15 cellular contexts compared by ENCODE assay signal in genomic region chr14:94481468-94482131, GRCh38. TPM values are rescaled to one million over a fixed set of nuclear protein-coding genes. Genes with fewer than 3 reads are reported as not detected.
DNase-seq lines count a peak whose midpoint lies in the region; ATAC-seq, FAIRE-seq and TF ChIP-seq lines count a peak whose summit lies in the region.
"Had no signal": no experiment of that assay in that cellular context is flagged by ENCODE, and none has a peak within 500 bp of the region (broad histone marks: within the 10 kb centered on the region; RNA-seq: fewer than 3 reads in every experiment).

No MANE protein-coding gene starts in this region.

- H3K9me3 ChIP-seq in GM23248 (ENCODE audit: low read depth) (no peaks in the 10 kb centered on the region), SU-DHL-6 (ENCODE audit: insufficient read depth, low read length) (peaks cover 4% of the 10 kb centered on the region; the same call in 1 of the 2 replicates), small intestine (ENCODE audit: control insufficient read depth, low read depth) (no peaks in the 10 kb centered on the region)
- H3K9me3 ChIP-seq: ovary had no signal

- no peak for FAIRE-seq in small intestine (lab: Jason Lieb, UNC)

- H3F3A ChIP-seq in GM23248 (ENCODE audit: insufficient read depth) = peaks cover 13% of the 10 kb centered on the region; the same call in 1 of the 2 replicates
- peaks cover 33% of the 10 kb centered on the region for H3F3A ChIP-seq in SU-DHL-6 (ENCODE audit: insufficient read depth)

- H3K27ac ChIP-seq in ACC112 (ENCODE audit: low read depth, low read length) (peak overlapping the region; percentile 72), GM23248 (peak overlapping the region; percentile 32), SU-DHL-6 (ENCODE audit: low read depth, low read length) (peak overlapping the region; percentile 91), small intestine (ENCODE audit: low read depth in 1 of 2, low read length in 1 of 2) (no peak overlapping the region)
- H3K27ac ChIP-seq: ovary, PC-9 had no signal

- H3K9ac ChIP-seq in GM23248 (peak overlapping the region; percentile 5; the same call in 1 of the 2 replicates), SU-DHL-6 (ENCODE audit: low read length) (peak overlapping the region; percentile 52)

- H3K9me2 ChIP-seq in GM23248 (ENCODE audit: insufficient read depth) = no peaks in the 10 kb centered on the region
- H3K9me2 ChIP-seq in SU-DHL-6 (replicated peaks; ENCODE audit: insufficient read depth, low read length) = no peaks in the 10 kb centered on the region

- peak overlapping the region; percentile 22 for H3K4me2 ChIP-seq in GM23248 (ENCODE audit: unreplicated experiment)
- H3K4me2 ChIP-seq in SU-DHL-6 (ENCODE audit: low read depth, low read length, poor library complexity, severe bottlenecking) = peak overlapping the region; percentile 31
- H3K4me2 ChIP-seq: PC-9 had no signal

- H4K20me1 ChIP-seq in GM23248 (ENCODE audit: insufficient read depth) = no peaks in the 10 kb centered on the region
- H4K20me1 ChIP-seq in SU-DHL-6 (ENCODE audit: low read depth, low read length) = no peaks in the 10 kb centered on the region

- peaks cover 30% of the 10 kb centered on the region for H3K4me1 ChIP-seq in ACC112 (ENCODE audit: control insufficient read depth, insufficient read depth, low read length, unreplicated experiment)
- H3K4me1 ChIP-seq in GM23248 (ENCODE audit: insufficient read depth) = peaks cover 17% of the 10 kb centered on the region
- no peaks in the 10 kb centered on the region for H3K4me1 ChIP-seq in small intestine (ENCODE audit: control insufficient read depth in 2 of 2, insufficient read depth in 1 of 2, low read depth in 1 of 2, low read length in 1 of 2)

- ATAC-seq in GM21528 (IDR thresholded peaks at IDR 0.05; ENCODE audit: low FRiP score, unreplicated experiment) = no peak
- no peak for ATAC-seq in GM19395 (IDR thresholded peaks at IDR 0.05; ENCODE audit: unreplicated experiment)

- no peaks in the 10 kb centered on the region; the same call in 1 of the 2 replicates for H3K27me3 ChIP-seq in ACC112 (ENCODE audit: insufficient read depth, low read length)
- no peaks in the 10 kb centered on the region; the same call in 1 of the 2 replicates for H3K27me3 ChIP-seq in GM23248 (replicated peaks; ENCODE audit: insufficient read depth)
- no peaks in the 10 kb centered on the region for H3K27me3 ChIP-seq in SU-DHL-6 (ENCODE audit: low read length)
- H3K27me3 ChIP-seq in small intestine (ENCODE audit: control insufficient read depth in 2 of 2, insufficient read depth in 2 of 2, low read length in 2 of 2) = peaks cover 0 to 3% of the 10 kb centered on the region in 2 donors
- H3K27me3 ChIP-seq: ovary had no signal

- in situ Hi-C loops in GM23248 (cut with MboI) = no loop called here

- H2AFZ ChIP-seq in ACC112 (ENCODE audit: low read length, unreplicated experiment) (peak overlapping the region; percentile 12), GM23248 (no peak overlapping the region), SU-DHL-6 (ENCODE audit: low read depth, low read length, severe bottlenecking) (no peak overlapping the region)
- H2AFZ ChIP-seq: PC-9 had no signal

- DNase-seq in GM23248 (peak; percentile 84), kidney glomerular epithelial cell (lab: John Stamatoyannopoulos, UW) (peak; percentile 78), small intestine (no peak), COLO668 (lab: John Stamatoyannopoulos, UW; ENCODE audit: unreplicated experiment) (no peak)
- DNase-seq: activated gamma-delta T cell, mesendoderm, NCI-H446 treated with DMSO at 0.1 percent for 48 hours, ovary, PC-9, T-helper 2 cell had no signal

- H3K4me3 ChIP-seq in ACC112 (ENCODE audit: low read depth, low read length) = 0 out of 2 replicates have a peak overlapping the region, but pooled peaks have one; percentile 24
- no peak overlapping the region for H3K4me3 ChIP-seq in GM23248
- no peak overlapping the region for H3K4me3 ChIP-seq in SU-DHL-6 (ENCODE audit: insufficient read depth, low read length, poor library complexity, severe bottlenecking)
- no peak overlapping the region for H3K4me3 ChIP-seq in small intestine (ENCODE audit: low read depth in 1 of 2, low read length in 2 of 2)
- H3K4me3 ChIP-seq: ovary, PC-9 had no signal

- H3K79me2 ChIP-seq in ACC112 (ENCODE audit: control insufficient read depth, insufficient read depth, low read length, unreplicated experiment) (no peaks in the 10 kb centered on the region), GM23248 (ENCODE audit: insufficient read depth) (no peaks in the 10 kb centered on the region), SU-DHL-6 (ENCODE audit: insufficient read depth, low read length) (no peaks in the 10 kb centered on the region)

- H3K36me3 ChIP-seq in ACC112 (ENCODE audit: insufficient read depth, low read length) = peaks cover 3% of the 10 kb centered on the region; the same call in 1 of the 2 replicates
- no peaks in the 10 kb centered on the region for H3K36me3 ChIP-seq in GM23248 (ENCODE audit: low read depth)
- peaks cover 5% of the 10 kb centered on the region; the same call in 1 of the 2 replicates for H3K36me3 ChIP-seq in SU-DHL-6 (ENCODE audit: low read length)
- H3K36me3 ChIP-seq in small intestine (ENCODE audit: control insufficient read depth in 2 of 2, insufficient read depth in 2 of 2, low read length in 2 of 2) = no peaks in the 10 kb centered on the region
- H3K36me3 ChIP-seq: ovary had no signal

- WGBS in GM23248 (ENCODE audit: low coverage in 1 of 2, low lambda C conversion rate in 2 of 2, missing lambda C conversion rate in 2 of 2), 2 experiments = 28 to 38% methylated on average over 5 of the region's 5 CpGs
- 73 to 74% (median 74%) methylated on average over 5 of the region's 5 CpGs for WGBS in small intestine, 3 donors

- TF ChIP-seq CTCF in SU-DHL-6 (IDR thresholded peaks at IDR 0.05; ENCODE audit: insufficient read depth, low read length, poor library complexity, severe bottlenecking) = no peak

RNA-seq across cellular contexts. Expression of gene SERPINA9, which starts 5.6 kb away (rescaled TPM):
- not detected in 2 replicates for total RNA-seq in GM23248 (2014; rRNA removed; shearing (Covaris generic))
- 0.14 and 0.31 TPM in 2 replicates for polyA plus RNA-seq in GM23248 (2016; fragmentation: Nextera tagmentation; extraction: Ambion mirVana)
- polyA plus RNA-seq in small intestine = under 1 TPM in 1 of 3 donors, not detected in 2; 0.64 TPM
- total RNA-seq: ovary, PC-9, urinary bladder had no signal
- polyA plus RNA-seq: ovary, urinary bladder had no signal

RNA-seq across cellular contexts. Expression of gene SERPINA12, which starts 27.7 kb away (rescaled TPM):
- total RNA-seq in GM23248 (2014; rRNA removed; shearing (Covaris generic)) = not detected in 2 replicates
- polyA plus RNA-seq in GM23248 (2016; fragmentation: Nextera tagmentation; extraction: Ambion mirVana) (not detected in 2 replicates), small intestine (under 1 TPM in 2 of 3 donors, not detected in 1; 0.54 to 0.67 TPM)
- total RNA-seq: ovary, PC-9, urinary bladder had no signal
- polyA plus RNA-seq: ovary, urinary bladder had no signal

RNA-seq across cellular contexts. Expression of gene SERPINA11, which starts 29.0 kb away (rescaled TPM):
- total RNA-seq in GM23248 (2014; rRNA removed; shearing (Covaris generic)) = not detected in 2 replicates
- not detected in 2 replicates for polyA plus RNA-seq in GM23248 (2016; fragmentation: Nextera tagmentation; extraction: Ambion mirVana)
- under 1 TPM in 1 of 3 donors, not detected in 2; 0.07 TPM for polyA plus RNA-seq in small intestine
- total RNA-seq: ovary, PC-9, urinary bladder had no signal
- polyA plus RNA-seq: ovary had no signal

Comparison
In these comparisons a context has a peak if more than half of its experiments do, and no peak if none do; other contexts are left out.
1. H3K27ac ChIP-seq: peak in ACC112 (single experiment), GM23248 (single experiment) and SU-DHL-6 (single experiment); none in small intestine (0 of 2).
2. DNase-seq: peak in GM23248 (single experiment) and kidney glomerular epithelial cell (single experiment); none in small intestine (single experiment) and COLO668 (single experiment).